10 cellular contexts compared by ENCODE assay signal in genomic region chr3:14418670-14419250, GRCh38. TPM values are rescaled to one million over a fixed set of nuclear protein-coding genes. Genes with fewer than 3 reads are reported as not detected.
A peak's percentile ranks its signal among the peaks of the same experiment; 100 is the strongest.
DNase-seq lines count a peak whose midpoint lies in the region; ATAC-seq and TF ChIP-seq lines count a peak whose summit lies in the region.
"Had no signal": no experiment of that assay in that cellular context is flagged by ENCODE, and none has a peak within 500 bp of the region (broad histone marks: within the 10 kb centered on the region; RNA-seq: fewer than 3 reads in every experiment).

No MANE protein-coding gene starts in this region.

- intact Hi-C loops in activated CD4-positive, alpha-beta T cell treated with anti-CD3 and anti-CD28 coated beads, Interleukin-2, amount 10 ng/mL, durations not matched to agents 24 days and 14 days (cut with micrococcal nuclease) = no loop called here

- peaks cover 23% of the 10 kb centered on the region for H3K4me1 Mint-ChIP-seq in activated CD4-positive, alpha-beta T cell treated with anti-CD3 and anti-CD28 coated beads, Interleukin-2, amount 10 ng/mL, durations not matched to agents 24 days and 14 days
- peaks cover 23% of the 10 kb centered on the region for H3K4me1 Mint-ChIP-seq in activated CD4-positive, alpha-beta T cell treated with anti-CD3 and anti-CD28 coated beads, Interleukin-2, amount 10 ng/mL, durations not matched to agents 7 days and 5 days
- H3K4me1 Mint-ChIP-seq in type B pancreatic cell (ENCODE audit: unreplicated experiment) = peaks cover 37% of the 10 kb centered on the region

- DNase-seq in activated CD4-positive, alpha-beta T cell treated with anti-CD3 and anti-CD28 coated beads, Interleukin-2, amount 10 ng/mL, durations not matched to agents 24 days and 14 days = no peak
- no peak for DNase-seq in activated CD4-positive, alpha-beta T cell treated with anti-CD3 and anti-CD28 coated beads, Interleukin-2, amount 10 ng/mL, durations not matched to agents 7 days and 5 days
- peak; percentile 80 for DNase-seq in SKM-1 treated with dmso at 0.1 percent for 144 hours (lab: John Stamatoyannopoulos, UW; ENCODE audit: unreplicated experiment)
- peak; percentile 85 for DNase-seq in left kidney (ENCODE audit: low read depth, low spot score)
- DNase-seq in type B pancreatic cell (ENCODE audit: extremely low spot score, unreplicated experiment) = no peak
- no peak for DNase-seq in NCI-H1092 treated with DMSO at 0.1 percent for 48 hours (lab: John Stamatoyannopoulos, UW)
- no peak for DNase-seq in hepatic stellate cell (ENCODE audit: low spot score)
- DNase-seq: DMS79, NCI-H2171 treated with DMSO at 0.1 percent for 48 hours had no signal

- POLR2A ChIA-PET in activated CD4-positive, alpha-beta T cell treated with anti-CD3 and anti-CD28 coated beads, Interleukin-2, amount 10 ng/mL, durations not matched to agents 7 days and 5 days (lab: Charles Lee) = no interaction called here

- H3K27me3 Mint-ChIP-seq in activated CD4-positive, alpha-beta T cell treated with anti-CD3 and anti-CD28 coated beads, Interleukin-2, amount 10 ng/mL, durations not matched to agents 24 days and 14 days = no peaks in the 10 kb centered on the region
- no peaks in the 10 kb centered on the region for H3K27me3 Mint-ChIP-seq in activated CD4-positive, alpha-beta T cell treated with anti-CD3 and anti-CD28 coated beads, Interleukin-2, amount 10 ng/mL, durations not matched to agents 7 days and 5 days
- H3K27me3 Mint-ChIP-seq in type B pancreatic cell = no peaks in the 10 kb centered on the region

- no peak overlapping the region for H3K4me3 Mint-ChIP-seq in activated CD4-positive, alpha-beta T cell treated with anti-CD3 and anti-CD28 coated beads, Interleukin-2, amount 10 ng/mL, durations not matched to agents 24 days and 14 days
- H3K4me3 Mint-ChIP-seq in activated CD4-positive, alpha-beta T cell treated with anti-CD3 and anti-CD28 coated beads, Interleukin-2, amount 10 ng/mL, durations not matched to agents 7 days and 5 days = no peak overlapping the region
- H3K4me3 Mint-ChIP-seq in type B pancreatic cell = no peak overlapping the region

- H3K9me3 Mint-ChIP-seq in activated CD4-positive, alpha-beta T cell treated with anti-CD3 and anti-CD28 coated beads, Interleukin-2, amount 10 ng/mL, durations not matched to agents 24 days and 14 days = no peaks in the 10 kb centered on the region
- no peaks in the 10 kb centered on the region for H3K9me3 Mint-ChIP-seq in activated CD4-positive, alpha-beta T cell treated with anti-CD3 and anti-CD28 coated beads, Interleukin-2, amount 10 ng/mL, durations not matched to agents 7 days and 5 days
- no peaks in the 10 kb centered on the region for H3K9me3 Mint-ChIP-seq in type B pancreatic cell

- ATAC-seq in GM19351 (IDR thresholded peaks at IDR 0.05; ENCODE audit: unreplicated experiment) = no peak

- H3K36me3 Mint-ChIP-seq in activated CD4-positive, alpha-beta T cell treated with anti-CD3 and anti-CD28 coated beads, Interleukin-2, amount 10 ng/mL, durations not matched to agents 24 days and 14 days (ENCODE audit: low read depth) = peaks cover 17% of the 10 kb centered on the region
- peaks cover 21% of the 10 kb centered on the region for H3K36me3 Mint-ChIP-seq in activated CD4-positive, alpha-beta T cell treated with anti-CD3 and anti-CD28 coated beads, Interleukin-2, amount 10 ng/mL, durations not matched to agents 7 days and 5 days (ENCODE audit: low read depth)
- H3K36me3 Mint-ChIP-seq in type B pancreatic cell = peaks cover 10% of the 10 kb centered on the region

- CTCF ChIA-PET in activated CD4-positive, alpha-beta T cell treated with anti-CD3 and anti-CD28 coated beads, Interleukin-2, amount 10 ng/mL, durations not matched to agents 7 days and 5 days (lab: Charles Lee) = no interaction called here

- TF ChIP-seq CTCF in type B pancreatic cell (conservative IDR thresholded peaks at IDR 0.05) = no peak

- H3K27ac Mint-ChIP-seq in activated CD4-positive, alpha-beta T cell treated with anti-CD3 and anti-CD28 coated beads, Interleukin-2, amount 10 ng/mL, durations not matched to agents 24 days and 14 days = peak overlapping the region; percentile 65
- no peak overlapping the region for H3K27ac Mint-ChIP-seq in activated CD4-positive, alpha-beta T cell treated with anti-CD3 and anti-CD28 coated beads, Interleukin-2, amount 10 ng/mL, durations not matched to agents 7 days and 5 days
- peak overlapping the region; percentile 77 for H3K27ac Mint-ChIP-seq in type B pancreatic cell

RNA-seq across cellular contexts. Expression of gene SLC6A6, which starts 16.4 kb away (rescaled TPM):
- total RNA-seq in activated CD4-positive, alpha-beta T cell treated with anti-CD3 and anti-CD28 coated beads, Interleukin-2, amount 10 ng/mL, durations not matched to agents 24 days and 14 days = 53.9 and 63.7 TPM in 2 replicates
- total RNA-seq in activated CD4-positive, alpha-beta T cell treated with anti-CD3 and anti-CD28 coated beads, Interleukin-2, amount 10 ng/mL, durations not matched to agents 7 days and 5 days = 10 to 100 TPM; 42.0 to 43.1 TPM
- total RNA-seq in type B pancreatic cell (ENCODE audit: low replicate concordance) = 24.5 and 30.3 TPM in 2 replicates

Comparison
In these comparisons a context has a peak if more than half of its experiments do, and no peak if none do; other contexts are left out.
1. DNase-seq: peak in SKM-1 treated with dmso at 0.1 percent for 144 hours (single experiment) and left kidney (single experiment); none in activated CD4-positive, alpha-beta T cell treated with anti-CD3 and anti-CD28 coated beads, Interleukin-2, amount 10 ng/mL, durations not matched to agents 24 days and 14 days (single experiment), activated CD4-positive, alpha-beta T cell treated with anti-CD3 and anti-CD28 coated beads, Interleukin-2, amount 10 ng/mL, durations not matched to agents 7 days and 5 days (single experiment), type B pancreatic cell (single experiment), NCI-H1092 treated with DMSO at 0.1 percent for 48 hours (single experiment) and hepatic stellate cell (single experiment).